34 cellular contexts compared by ENCODE assay signal in the genomic region with DNA sequence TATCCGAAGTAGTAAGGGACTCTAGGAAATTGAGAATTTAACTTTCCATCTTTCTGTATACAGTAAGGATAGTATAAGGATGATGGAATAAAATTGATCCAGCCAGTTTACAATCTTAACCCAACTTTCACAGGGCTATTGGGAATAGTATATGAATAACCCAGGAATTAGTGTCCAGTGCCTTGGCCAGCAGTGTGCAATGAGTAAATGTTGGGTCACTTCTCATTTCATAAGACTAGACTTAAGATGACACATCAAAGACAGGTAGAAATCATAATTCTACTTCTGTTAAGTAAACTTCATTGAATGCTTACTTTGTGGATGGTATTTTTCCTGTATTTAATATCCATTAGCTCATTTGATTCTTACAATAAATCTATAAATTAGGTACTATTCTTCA.
"Had no signal": no experiment of that assay in that cellular context is flagged by ENCODE, and none has a peak within 500 bp of the region (broad histone marks: within the 10 kb centered on the region; RNA-seq: fewer than 3 reads in every experiment).

No MANE protein-coding gene starts in this region.

- H3K27ac ChIP-seq: brain microvascular endothelial cell, cardiac muscle cell, Peyer's patch, RWPE1, VCaP had no signal

- H3K36me3 ChIP-seq: brain microvascular endothelial cell, cardiac muscle cell, MG63, Peyer's patch had no signal

- DNase-seq: activated B cell treated with CpG ODN at 0.5 μM for 24 hours; activated CD4-positive, alpha-beta memory T cell treated with anti-CD3 and anti-CD28 coated beads for 36 hours; activated CD4-positive, alpha-beta T cell treated with anti-CD3 and anti-CD28 coated beads for 4 hours; activated CD4-positive, alpha-beta T cell treated with anti-CD3 and anti-CD28 coated beads, Interleukin-2, amount 50 U/mL, for 1 hour; activated CD4-positive, CD25-positive, alpha-beta regulatory T cell treated with anti-CD3 and anti-CD28 coated beads, Interleukin-2, amount 50 U/mL, for 72 hours; activated CD8-positive, alpha-beta memory T cell treated with anti-CD3 and anti-CD28 coated beads, Interleukin-2, amount 50 U/mL, for 4 hours; activated effector memory CD4-positive, alpha-beta T cell treated with Interleukin-2 at 50 U/mL for 16 hours; activated naive CD4-positive, alpha-beta T cell; activated naive CD4-positive, alpha-beta T cell treated with anti-CD3 and anti-CD28 coated beads, Interleukin-2, amount 50 U/mL, for 16 hours; activated naive CD8-positive, alpha-beta T cell treated with anti-CD3 and anti-CD28 coated beads for 36 hours; activated T-cell treated with anti-CD3 and anti-CD28 coated beads, Interleukin-2, amount 50 U/mL, for 48 hours; amniotic stem cell; aorta; brain microvascular endothelial cell; MG63; NCI-H1048; NCI-H1105 treated with DMSO at 0.1 percent for 48 hours; NCI-H1436; NCI-H1694; NCI-H1930; NCI-H2081 treated with DMSO at 0.1 percent for 48 hours; NCI-H345; NCI-H524 treated with DMSO at 0.1 percent for 48 hours; Peyer's patch; Right ventricle myocardium superior; SW 1271; T-helper 1 cell; T-helper 2 cell; T-helper 9 cell had no signal

- H3K9me3 ChIP-seq: Peyer's patch had no signal

- H3K4me1 Mint-ChIP-seq: activated B cell treated with CpG ODN at 0.5 μM for 24 hours; activated naive CD8-positive, alpha-beta T cell treated with anti-CD3 and anti-CD28 coated beads for 36 hours; central memory CD8-positive, alpha-beta T cell had no signal

- H3K4me3 ChIP-seq: cardiac muscle cell, K562, MG63, Peyer's patch had no signal

- ATAC-seq: K562 had no signal

- H3K27me3 ChIP-seq: brain microvascular endothelial cell, cardiac muscle cell, MG63, Peyer's patch had no signal

- H3K27me3 Mint-ChIP-seq: activated B cell treated with CpG ODN at 0.5 μM for 24 hours; activated CD4-positive, alpha-beta memory T cell treated with anti-CD3 and anti-CD28 coated beads for 36 hours; activated naive CD8-positive, alpha-beta T cell treated with anti-CD3 and anti-CD28 coated beads for 36 hours; central memory CD8-positive, alpha-beta T cell had no signal

- H3K4me1 ChIP-seq: Peyer's patch had no signal

- H3K4me3 Mint-ChIP-seq: activated B cell treated with CpG ODN at 0.5 μM for 24 hours; activated CD4-positive, alpha-beta memory T cell treated with anti-CD3 and anti-CD28 coated beads for 36 hours; activated naive CD8-positive, alpha-beta T cell treated with anti-CD3 and anti-CD28 coated beads for 36 hours; central memory CD8-positive, alpha-beta T cell had no signal

- H3K27ac Mint-ChIP-seq: activated B cell treated with CpG ODN at 0.5 μM for 24 hours; activated CD4-positive, alpha-beta memory T cell treated with anti-CD3 and anti-CD28 coated beads for 36 hours; activated naive CD8-positive, alpha-beta T cell treated with anti-CD3 and anti-CD28 coated beads for 36 hours had no signal

- H3K36me3 Mint-ChIP-seq: activated CD4-positive, alpha-beta memory T cell treated with anti-CD3 and anti-CD28 coated beads for 36 hours; activated naive CD8-positive, alpha-beta T cell treated with anti-CD3 and anti-CD28 coated beads for 36 hours had no signal
